In the genomic region with DNA sequence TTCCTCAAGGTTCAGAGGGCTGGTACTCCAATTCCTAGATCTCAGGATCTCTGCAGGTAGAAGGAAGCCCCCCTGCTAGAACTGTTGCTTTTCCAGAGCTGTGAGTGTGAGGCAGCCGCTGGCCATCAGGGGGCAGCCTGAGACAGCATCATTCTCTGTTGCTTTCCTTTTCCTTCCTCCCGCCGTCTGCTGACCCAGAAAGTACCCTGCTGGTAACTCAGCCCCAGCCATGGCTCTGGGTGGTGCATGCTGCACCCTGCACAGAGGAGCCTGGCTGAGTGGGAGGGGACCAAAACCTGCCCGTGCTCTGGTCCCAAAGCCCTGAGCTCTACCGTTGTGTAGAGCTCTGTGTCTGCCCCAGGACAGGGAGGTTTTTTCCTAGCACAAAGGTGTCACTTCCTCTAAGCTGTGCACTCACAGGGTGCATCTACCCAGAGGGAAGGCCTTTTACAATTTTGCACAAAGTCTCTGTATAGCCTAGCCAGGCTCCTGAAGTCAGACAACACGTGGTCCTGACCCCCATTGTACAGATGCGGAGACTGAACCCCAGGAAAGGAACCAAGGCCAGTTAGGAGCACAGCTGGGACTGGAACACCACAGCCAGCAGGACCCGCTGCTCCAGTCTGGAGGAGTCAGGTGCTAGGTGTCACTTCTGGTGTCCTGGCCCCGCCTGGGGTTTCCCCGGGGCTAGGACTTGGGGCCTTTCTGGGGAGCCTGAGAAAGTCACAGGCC, we compare ENCODE assay signal across 8 cellular contexts. TPM values are rescaled to one million over a fixed set of nuclear protein-coding genes. Genes with fewer than 3 reads are reported as not detected.
DNase-seq lines count a peak whose midpoint lies in the region; ATAC-seq, FAIRE-seq and TF ChIP-seq lines count a peak whose summit lies in the region.

No MANE protein-coding gene starts in this region.

- no peak overlapping the region for H3K27ac ChIP-seq in psoas muscle

- H3K27me3 ChIP-seq in psoas muscle (ENCODE audit: insufficient read depth in 3 of 3, low read length in 2 of 3): peaks cover 0 to under 1% (median 0%) of the 10 kb centered on the region in 3 donors

- H3K27me3 Mint-ChIP-seq in activated naive CD8-positive, alpha-beta T cell: peaks cover 8% of the 10 kb centered on the region

- FAIRE-seq in urothelium cell line (lab: Jason Lieb, UNC): no peak

- intact Hi-C loops in Right ventricle myocardium superior (cut with DNase I): loop anchor here (1.0 kb wide), 1 partner anchor 108 kb away; no protein-coding TSS in a partner anchor
- intact Hi-C loops in psoas muscle (cut with DNase I): loop anchor here (1.0 to 5.0 kb wide), 4 partner anchors 108 to 169 kb away; no protein-coding TSS in a partner anchor

- no peak overlapping the region for H3K27ac Mint-ChIP-seq in activated naive CD8-positive, alpha-beta T cell

- peak; percentile 86 for TF ChIP-seq CTCF in psoas muscle (IDR thresholded peaks at IDR 0.05)

- DNase-seq in AG08395 (ENCODE audit: low spot score) (peak; percentile 79), NCI-H1417 treated with DMSO at 0.1 percent for 48 hours (lab: John Stamatoyannopoulos, UW) (peak; percentile 19), SW480 (ENCODE audit: low spot score) (peak; percentile 82), Right ventricle myocardium superior (peak; percentile 84), psoas muscle (peak; percentile 78 to 84), urothelium cell line (ENCODE audit: low spot score) (peak; percentile 79)

- H3K36me3 Mint-ChIP-seq in activated naive CD8-positive, alpha-beta T cell: no peaks in the 10 kb centered on the region

- H3K9me3 Mint-ChIP-seq in activated naive CD8-positive, alpha-beta T cell (ENCODE audit: low read depth): no peaks in the 10 kb centered on the region

- peak overlapping the region; percentile 49 for H3K4me3 Mint-ChIP-seq in activated naive CD8-positive, alpha-beta T cell

- peaks cover 7% of the 10 kb centered on the region for H3K4me1 Mint-ChIP-seq in activated naive CD8-positive, alpha-beta T cell (ENCODE audit: low read depth)

- H3K4me3 ChIP-seq in psoas muscle: no peak overlapping the region

- no peaks in the 10 kb centered on the region for H3K4me1 ChIP-seq in psoas muscle

- ATAC-seq in GM19351 (IDR thresholded peaks at IDR 0.05; ENCODE audit: unreplicated experiment): peak; percentile 62
- ATAC-seq in Right ventricle myocardium superior (ENCODE audit: poor library complexity): peak; percentile 73
- ATAC-seq in psoas muscle: peak; percentile 64 to 76 (median 71)

- no peaks in the 10 kb centered on the region for H3K36me3 ChIP-seq in psoas muscle (ENCODE audit: insufficient read depth in 1 of 2, low read depth in 1 of 2)

- H3K9me3 ChIP-seq in psoas muscle: no peaks in the 10 kb centered on the region

- 36 to 39% (median 37%) methylated on average over 10 of the region's 10 CpGs for WGBS in psoas muscle, 3 donors

RNA-seq across cellular contexts. Expression of a gene that starts 5.6 kb away (rescaled TPM):
- total RNA-seq in Right ventricle myocardium superior: 4.5 TPM
- not detected for total RNA-seq in psoas muscle
- under 1 TPM; 0.01 to 0.51 (median 0.06) TPM for polyA plus RNA-seq in psoas muscle

RNA-seq across cellular contexts. Expression of a gene that starts 35.5 kb away (rescaled TPM):
- 2.5 TPM for total RNA-seq in Right ventricle myocardium superior
- total RNA-seq in psoas muscle: under 1 TPM in 1 of 4 donors, not detected in 3; 0.30 TPM
- polyA plus RNA-seq in psoas muscle: under 1 TPM in 2 of 3 donors, not detected in 1; 0.05 to 0.31 TPM

RNA-seq across cellular contexts. Expression of a gene that starts 57.3 kb away (rescaled TPM):
- 0.35 TPM for total RNA-seq in Right ventricle myocardium superior
- total RNA-seq in psoas muscle: 1 to 10 TPM in 3 of 4 donors, under 1 TPM in 1; 0.84 to 2.2 (median 1.4) TPM
- polyA plus RNA-seq in psoas muscle: 1 to 10 TPM in 1 of 3 donors, under 1 TPM in 2; 0.30 to 1.2 (median 0.63) TPM

Comparison
In these comparisons a context has a peak if more than half of its experiments do, and no peak if none do; other contexts are left out.
1. DNase-seq: peak in every context shown above with its lines; median percentile 84 in Right ventricle myocardium superior; 82 in SW480; 81 in psoas muscle; 79 in AG08395; 79 in urothelium cell line; 19 in NCI-H1417 treated with DMSO at 0.1 percent for 48 hours.